In genomic region chr16:3131755-3132377, GRCh38 we compare ENCODE assay signal across 9 cellular contexts. TPM values are rescaled to one million over a fixed set of nuclear protein-coding genes. Genes with fewer than 3 reads are reported as not detected.
DNase-seq lines count a peak whose midpoint lies in the region; ATAC-seq, FAIRE-seq and TF ChIP-seq lines count a peak whose summit lies in the region.
"Had no signal": no experiment of that assay in that cellular context is flagged by ENCODE, and none has a peak within 500 bp of the region (broad histone marks: within the 10 kb centered on the region; RNA-seq: fewer than 3 reads in every experiment).

No MANE protein-coding gene starts in this region.

- peaks cover 47% of the 10 kb centered on the region for H3K4me1 Mint-ChIP-seq in activated naive CD4-positive, alpha-beta T cell treated with anti-CD3 and anti-CD28 coated beads for 36 hours (ENCODE audit: low read depth)

- H3K27me3 ChIP-seq in cardiac muscle cell = no peaks in the 10 kb centered on the region
- no peaks in the 10 kb centered on the region for H3K27me3 ChIP-seq in uterus

- CTCF ChIA-PET in activated naive CD4-positive, alpha-beta T cell treated with anti-CD3 and anti-CD28 coated beads for 36 hours (lab: Charles Lee) = interaction anchor here (0.6 to 11.4 kb wide), 13 partner anchors 15 to 331 kb away, joined by 3 to 187 read pairs (median 5); partner anchors contain the start of genes IL32 and ZSCAN10

- H3K36me3 ChIP-seq in cardiac muscle cell (no peaks in the 10 kb centered on the region), kidney (ENCODE audit: control insufficient read depth in 1 of 2, insufficient read depth in 2 of 2, low read length in 2 of 2) (no peaks in the 10 kb centered on the region), uterus (no peaks in the 10 kb centered on the region)

- no peaks in the 10 kb centered on the region for H3K27me3 Mint-ChIP-seq in activated naive CD4-positive, alpha-beta T cell treated with anti-CD3 and anti-CD28 coated beads for 36 hours (ENCODE audit: low read depth)
- H3K27me3 Mint-ChIP-seq: central memory CD8-positive, alpha-beta T cell had no signal

- peak; percentile 46 to 62 for DNase-seq in cardiac muscle cell (ENCODE audit: low read depth in 1 of 2, low spot score in 1 of 2)
- DNase-seq in left cardiac atrium = no peak
- peak; percentile 21 for DNase-seq in OCI-M2 (lab: John Stamatoyannopoulos, UW; ENCODE audit: unreplicated experiment)
- DNase-seq in activated naive CD4-positive, alpha-beta T cell treated with anti-CD3 and anti-CD28 coated beads for 36 hours = peak; percentile 68
- no peak for DNase-seq in kidney
- DNase-seq in effector CD8-positive, alpha-beta T cell (lab: John Stamatoyannopoulos, UW) = no peak
- DNase-seq in uterus = no peak

- H3K4me1 ChIP-seq in cardiac muscle cell (ENCODE audit: low read depth) (peaks cover 2% of the 10 kb centered on the region), kidney (ENCODE audit: control insufficient read depth in 1 of 2, insufficient read depth in 1 of 2, low read depth in 1 of 2, low read length in 2 of 2) (peaks cover 0 to 16% of the 10 kb centered on the region in 2 donors), uterus (no peaks in the 10 kb centered on the region)

- ATAC-seq in left cardiac atrium (no peak), HG03460 (IDR thresholded peaks at IDR 0.05; ENCODE audit: unreplicated experiment) (no peak)

- H3K9ac ChIP-seq in kidney (ENCODE audit: low read length in 2 of 2) = no peak overlapping the region

- H3K27ac Mint-ChIP-seq in activated naive CD4-positive, alpha-beta T cell treated with anti-CD3 and anti-CD28 coated beads for 36 hours = no peak overlapping the region

- no peak for FAIRE-seq in kidney (lab: Jason Lieb, UNC)

- H3K9me3 ChIP-seq in cardiac muscle cell (ENCODE audit: low read depth) = no peaks in the 10 kb centered on the region
- H3K9me3 ChIP-seq in kidney (ENCODE audit: control insufficient read depth in 1 of 2, low read length in 2 of 2) = no peaks in the 10 kb centered on the region
- no peaks in the 10 kb centered on the region for H3K9me3 ChIP-seq in uterus

- TF ChIP-seq CTCF in cardiac muscle cell (IDR thresholded peaks at IDR 0.05; ENCODE audit: low read depth, low read length) (peak; percentile 62), kidney (IDR thresholded peaks at IDR 0.05; ENCODE audit: borderline replicate concordance, extremely low read depth, insufficient read depth) (peak; percentile 68), uterus (IDR thresholded peaks at IDR 0.05) (peak in 2 of 4 experiments; percentile 12 to 36)

- H3K9me3 Mint-ChIP-seq in activated naive CD4-positive, alpha-beta T cell treated with anti-CD3 and anti-CD28 coated beads for 36 hours = no peaks in the 10 kb centered on the region
- H3K9me3 Mint-ChIP-seq: central memory CD8-positive, alpha-beta T cell had no signal

- TF ChIP-seq POLR2A in uterus (IDR thresholded peaks at IDR 0.05) = no peak

- no peak overlapping the region for H3K27ac ChIP-seq in cardiac muscle cell
- H3K27ac ChIP-seq in kidney (ENCODE audit: low read depth in 2 of 2, low read length in 2 of 2) = no peak overlapping the region
- H3K27ac ChIP-seq in uterus = no peak overlapping the region

- H3K4me3 ChIP-seq in cardiac muscle cell (no peak overlapping the region), kidney (ENCODE audit: low read length in 2 of 2) (no peak overlapping the region), uterus (no peak overlapping the region)

- no peak overlapping the region for H3K4me3 Mint-ChIP-seq in activated naive CD4-positive, alpha-beta T cell treated with anti-CD3 and anti-CD28 coated beads for 36 hours
- H3K4me3 Mint-ChIP-seq: central memory CD8-positive, alpha-beta T cell had no signal

- intact Hi-C loops in left cardiac atrium (cut with DNase I) (loop anchor here in 1 of 2 donors (5.0 kb wide), 1 partner anchor 105 kb away; no protein-coding TSS in a partner anchor), kidney (cut with DNase I) (no loop called here), uterus (cut with DNase I; ENCODE audit: low total_unique reads) (no loop called here)
- intact Hi-C loops in activated naive CD4-positive, alpha-beta T cell treated with anti-CD3 and anti-CD28 coated beads for 36 hours (cut with micrococcal nuclease) = no loop called here

- H3K36me3 Mint-ChIP-seq in activated naive CD4-positive, alpha-beta T cell treated with anti-CD3 and anti-CD28 coated beads for 36 hours (ENCODE audit: low read depth) = peaks cover 12% of the 10 kb centered on the region

RNA-seq across cellular contexts. Expression of gene ZNF213, which starts 3.0 kb away (rescaled TPM):
- total RNA-seq in cardiac muscle cell (7.5 and 8.4 TPM in 2 replicates), left cardiac atrium (1 to 10 TPM; 6.5 to 6.7 TPM), kidney (12.5 TPM), uterus (100 to 1,000 TPM in 1 of 4 donors, 10 to 100 TPM in 1, 1 to 10 TPM in 1, under 1 TPM in 1; 0.77 to 101 (median 11.1) TPM)
- polyA plus RNA-seq in cardiac muscle cell (10.1 and 13.6 TPM in 2 replicates), kidney (ENCODE audit: insufficient read depth, low read depth, low replicate concordance) (5.6 TPM)
- 1 to 10 TPM; 6.1 to 6.5 TPM for total RNA-seq in activated naive CD4-positive, alpha-beta T cell treated with anti-CD3 and anti-CD28 coated beads for 36 hours

RNA-seq across cellular contexts. Expression of gene ZNF205, which starts 19.5 kb away (rescaled TPM):
- 26.7 and 37.3 TPM in 2 replicates for total RNA-seq in cardiac muscle cell
- 13.2 and 14.4 TPM in 2 replicates for polyA plus RNA-seq in cardiac muscle cell
- total RNA-seq in left cardiac atrium = 1 to 10 TPM; 7.0 to 7.2 TPM
- under 1 TPM in 1 of 2 experiments, not detected in 1; 0.25 TPM for total RNA-seq in activated naive CD4-positive, alpha-beta T cell treated with anti-CD3 and anti-CD28 coated beads for 36 hours
- total RNA-seq in kidney = 12.7 TPM
- polyA plus RNA-seq in kidney (ENCODE audit: insufficient read depth, low read depth, low replicate concordance) = 14.1 TPM
- total RNA-seq in uterus = 10 to 100 TPM; 12.9 to 26.9 (median 18.3) TPM

RNA-seq across cellular contexts. Expression of gene ZSCAN10, which starts 32.8 kb away (rescaled TPM):
- total RNA-seq in cardiac muscle cell (0.42 and 0.78 TPM in 2 replicates), left cardiac atrium (not detected), kidney (not detected), uterus (not detected)
- polyA plus RNA-seq in cardiac muscle cell (0.74 TPM in 1 of 2 replicates, not detected in the other), kidney (ENCODE audit: insufficient read depth, low read depth, low replicate concordance) (not detected)
- total RNA-seq in activated naive CD4-positive, alpha-beta T cell treated with anti-CD3 and anti-CD28 coated beads for 36 hours = under 1 TPM in 1 of 2 experiments, not detected in 1; 0.26 TPM

RNA-seq across cellular contexts. Expression of gene OR1F1, which starts 56.1 kb away (rescaled TPM):
- total RNA-seq in cardiac muscle cell = not detected in 2 replicates
- not detected in 2 replicates for polyA plus RNA-seq in cardiac muscle cell
- total RNA-seq in left cardiac atrium = not detected
- total RNA-seq in activated naive CD4-positive, alpha-beta T cell treated with anti-CD3 and anti-CD28 coated beads for 36 hours = not detected
- total RNA-seq in kidney = not detected
- not detected for polyA plus RNA-seq in kidney (ENCODE audit: insufficient read depth, low read depth, low replicate concordance)
- not detected for total RNA-seq in uterus

Comparison
In these comparisons a context has a peak if more than half of its experiments do, and no peak if none do; other contexts are left out.
1. DNase-seq: peak in cardiac muscle cell (2 of 2), OCI-M2 (single experiment) and activated naive CD4-positive, alpha-beta T cell treated with anti-CD3 and anti-CD28 coated beads for 36 hours (single experiment); none in left cardiac atrium (single experiment), kidney (single experiment), effector CD8-positive, alpha-beta T cell (single experiment) and uterus (0 of 2).
2. RNA of gene ZNF205, which starts 19.5 kb away (total RNA-seq): 26.7 to 37.3 TPM in cardiac muscle cell, 12.9 to 26.9 TPM in uterus, 12.7 TPM in kidney (single experiment) and 7.0 to 7.2 TPM in left cardiac atrium; 0.25 TPM in activated naive CD4-positive, alpha-beta T cell treated with anti-CD3 and anti-CD28 coated beads for 36 hours; every median in the first group is over 4 times any median in the second.